ENCODE assay signal across 24 cellular contexts in the genomic region with DNA sequence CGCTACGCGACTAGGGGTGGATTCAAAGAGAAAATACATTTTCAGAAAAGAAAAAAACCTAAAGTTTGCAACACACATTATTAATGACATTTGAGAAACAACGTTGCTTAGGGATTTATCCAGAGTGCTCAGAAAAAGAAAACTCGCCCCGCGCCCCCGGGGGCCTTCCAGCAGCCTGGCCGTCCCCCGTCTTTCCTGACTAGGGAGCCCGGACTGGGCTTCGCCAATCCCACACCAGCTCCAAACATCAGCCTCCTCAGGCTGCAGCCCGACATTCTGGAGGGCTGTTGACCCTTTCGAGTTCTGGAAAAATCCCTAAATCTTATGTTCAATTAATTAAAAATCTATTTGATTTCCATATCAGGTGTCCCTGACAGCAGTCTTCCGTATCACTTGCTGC. TPM values are rescaled to one million over a fixed set of nuclear protein-coding genes. Genes with fewer than 3 reads are reported as not detected.
"Had no signal": no experiment of that assay in that cellular context is flagged by ENCODE, and none has a peak within 500 bp of the region (broad histone marks: within the 10 kb centered on the region; RNA-seq: fewer than 3 reads in every experiment).

No MANE protein-coding gene starts in this region.

- H3K9me3 Mint-ChIP-seq: activated CD8-positive, alpha-beta T cell treated with anti-CD3 and anti-CD28 coated beads for 36 hours; activated naive CD4-positive, alpha-beta T cell treated with anti-CD3 and anti-CD28 coated beads, Interleukin-2, amount 50 U/mL, for 72 hours; activated naive CD8-positive, alpha-beta T cell treated with anti-CD3 and anti-CD28 coated beads, Interleukin-2, amount 50 U/mL, for 24 hours; activated T-cell treated with anti-CD3 and anti-CD28 coated beads, Interleukin-2, amount 50 U/mL, for 4 hours; T-helper 1 cell treated with Interleukin-12 subunit alpha and Interleukin-12 subunit beta and Interleukin-4 antibody, amounts not matched to agents 30 μg/mL and 1 μg/mL, for 36 hours had no signal

- H3K4me1 Mint-ChIP-seq: activated naive CD8-positive, alpha-beta T cell treated with anti-CD3 and anti-CD28 coated beads, Interleukin-2, amount 50 U/mL, for 24 hours had no signal

- H3K4me3 Mint-ChIP-seq: activated CD8-positive, alpha-beta T cell treated with anti-CD3 and anti-CD28 coated beads for 36 hours; activated naive CD8-positive, alpha-beta T cell treated with anti-CD3 and anti-CD28 coated beads, Interleukin-2, amount 50 U/mL, for 24 hours; activated T-cell treated with anti-CD3 and anti-CD28 coated beads, Interleukin-2, amount 50 U/mL, for 4 hours; T-helper 1 cell treated with Interleukin-12 subunit alpha and Interleukin-12 subunit beta and Interleukin-4 antibody, amounts not matched to agents 30 μg/mL and 1 μg/mL, for 36 hours had no signal

- H3K9me3 ChIP-seq: ascending aorta, body of pancreas, Peyer's patch, SJSA1 had no signal

- H3K4me3 ChIP-seq: ascending aorta, body of pancreas, Peyer's patch, SJSA1 had no signal

- H3K27me3 Mint-ChIP-seq: activated CD8-positive, alpha-beta T cell treated with anti-CD3 and anti-CD28 coated beads for 36 hours; activated naive CD8-positive, alpha-beta T cell treated with anti-CD3 and anti-CD28 coated beads, Interleukin-2, amount 50 U/mL, for 24 hours had no signal

- H3K27ac Mint-ChIP-seq: activated CD8-positive, alpha-beta T cell treated with anti-CD3 and anti-CD28 coated beads for 36 hours; activated naive CD4-positive, alpha-beta T cell treated with anti-CD3 and anti-CD28 coated beads, Interleukin-2, amount 50 U/mL, for 72 hours; activated naive CD8-positive, alpha-beta T cell treated with anti-CD3 and anti-CD28 coated beads, Interleukin-2, amount 50 U/mL, for 24 hours; T-helper 1 cell treated with Interleukin-12 subunit alpha and Interleukin-12 subunit beta and Interleukin-4 antibody, amounts not matched to agents 30 μg/mL and 1 μg/mL, for 36 hours had no signal

- H3K27ac ChIP-seq: ascending aorta, body of pancreas, Peyer's patch, SJSA1 had no signal

- DNase-seq: activated CD4-positive, alpha-beta T cell treated with anti-CD3 and anti-CD28 coated beads for 4 hours; activated CD8-positive, alpha-beta T cell treated with anti-CD3 and anti-CD28 coated beads for 36 hours; activated effector memory CD4-positive, alpha-beta T cell treated with anti-CD3 and anti-CD28 coated beads, Interleukin-2, amount 50 U/mL, for 16 hours; activated naive CD4-positive, alpha-beta T cell treated with Interleukin-2 at 50 U/mL for 16 hours; activated naive CD8-positive, alpha-beta T cell treated with anti-CD3 and anti-CD28 coated beads, Interleukin-2, amount 50 U/mL, for 24 hours; activated T-cell treated with anti-CD3 and anti-CD28 coated beads, Interleukin-2, amount 50 U/mL, for 4 hours; amniotic stem cell; body of pancreas; MM.1S; NCI-H1105; NCI-H1436; NCI-H1694 treated with DMSO at 0.1 percent for 48 hours; NCI-H2029 treated with DMSO at 0.1 percent for 48 hours; NCI-H510A treated with DMSO at 0.1 percent for 48 hours; NCI-H69; NK-92 treated with Interleukin-12 subunit alpha and Interleukin-12 subunit beta, amount 100 ng/mL, for 24 hours; OCI-M1; Peyer's patch; SHP77 had no signal

- H3K4me1 ChIP-seq: ascending aorta, body of pancreas, Peyer's patch, SJSA1 had no signal

- H3K27me3 ChIP-seq: ascending aorta, body of pancreas, Peyer's patch, SJSA1 had no signal

RNA-seq across cellular contexts. Expression of gene CLEC2L, which starts 48.6 kb away (rescaled TPM):
- total RNA-seq: activated CD8-positive, alpha-beta T cell treated with anti-CD3 and anti-CD28 coated beads for 36 hours; activated naive CD4-positive, alpha-beta T cell treated with anti-CD3 and anti-CD28 coated beads, Interleukin-2, amount 50 U/mL, for 72 hours; activated T-cell treated with anti-CD3 and anti-CD28 coated beads, Interleukin-2, amount 50 U/mL, for 4 hours; ascending aorta; body of pancreas; bronchial epithelial cell; Peyer's patch; SJSA1 had no signal
